1 cellular context compared by ENCODE assay signal in genomic region chr2:43192039-43192438, GRCh38.
TF ChIP-seq lines count a peak whose summit lies in the region.

No MANE protein-coding gene starts in this region.

TF ChIP-seq in HCT116, 20 proteins besides CTCF, POLR2A, EP300 and RAD21:
- TF ChIP-seq ELF1 (IDR thresholded peaks at IDR 0.05; ENCODE audit: borderline replicate concordance, low read depth), result no peak
- TF ChIP-seq MAX (IDR thresholded peaks at IDR 0.05), result no peak
- TF ChIP-seq EGR1 (IDR thresholded peaks at IDR 0.05; ENCODE audit: low read depth), result no peak
- TF ChIP-seq SIN3A (IDR thresholded peaks at IDR 0.05; ENCODE audit: low read depth), result no peak
- no peak for TF ChIP-seq FOSL1 (IDR thresholded peaks at IDR 0.05; ENCODE audit: low read depth)
- no peak for TF ChIP-seq YY1 (IDR thresholded peaks at IDR 0.05; ENCODE audit: extremely low read depth, insufficient replicate concordance, low read depth, low read length)
- TF ChIP-seq JUND (IDR thresholded peaks at IDR 0.05), result no peak
- no peak for TF ChIP-seq SP1 (IDR thresholded peaks at IDR 0.05; ENCODE audit: low read depth)
- no peak for TF ChIP-seq ZFX (IDR thresholded peaks at IDR 0.05)
- TF ChIP-seq ATF3 (IDR thresholded peaks at IDR 0.05), result no peak
- TF ChIP-seq SRF (IDR thresholded peaks at IDR 0.05; ENCODE audit: low read depth), result no peak
- TF ChIP-seq CEBPB (IDR thresholded peaks at IDR 0.05; ENCODE audit: low read depth), result no peak
- no peak for TF ChIP-seq ZBTB33 (IDR thresholded peaks at IDR 0.05; ENCODE audit: extremely low read depth, insufficient replicate concordance, low read length)
- TF ChIP-seq TCF7L2 (IDR thresholded peaks at IDR 0.05; ENCODE audit: borderline replicate concordance, extremely low read depth, insufficient read depth, insufficient read length), result no peak
- no peak for TF ChIP-seq POLR2AphosphoS5 (IDR thresholded peaks at IDR 0.05; ENCODE audit: low read depth, low read length)
- TF ChIP-seq REST (IDR thresholded peaks at IDR 0.05; ENCODE audit: low read depth), result no peak
- no peak for TF ChIP-seq CBX3 (IDR thresholded peaks at IDR 0.05; ENCODE audit: low read depth)
- TF ChIP-seq ZNF274 (IDR thresholded peaks at IDR 0.05; ENCODE audit: low read depth, low read length), result no peak
- no peak for TF ChIP-seq EZH2 (IDR thresholded peaks at IDR 0.05)
